ENCODE assay signal across 25 cellular contexts in genomic region chr6:105821027-105821426, GRCh38.
"Had no signal": no experiment of that assay in that cellular context is flagged by ENCODE, and none has a peak within 500 bp of the region (broad histone marks: within the 10 kb centered on the region; RNA-seq: fewer than 3 reads in every experiment).

No MANE protein-coding gene starts in this region.

- DNase-seq: cortex of kidney; effector memory CD8-positive, alpha-beta T cell; erythroblast; esophagus squamous epithelium; foreskin melanocyte; head of caudate nucleus; left ventricle myocardium superior; lower lobe of right lung; natural killer cell; occipital lobe; ovary; posterior cingulate gyrus; psoas muscle; right cardiac atrium; spleen; stimulated activated CD4-positive, alpha-beta T cell treated with anti-CD3 and anti-CD28 coated beads, Interleukin-4, amount 100 ng/mL, for 4 hours; stimulated activated naive CD4-positive, alpha-beta T cell; stimulated activated naive CD8-positive, alpha-beta T cell treated with anti-CD3 and anti-CD28 coated beads, Interleukin-15, amount 100 ng/mL, for 72 hours; transverse colon; upper lobe of right lung; uterus had no signal

- H3K36me3 ChIP-seq: esophagus squamous epithelium, lower lobe of right lung, ovary, spleen, suprapubic skin, transverse colon, upper lobe of right lung, uterus had no signal

- H3K27ac ChIP-seq: esophagus squamous epithelium, lower lobe of right lung, ovary, psoas muscle, spleen, suprapubic skin, transverse colon, upper lobe of right lung, uterus had no signal

- H3K4me3 Mint-ChIP-seq: effector memory CD8-positive, alpha-beta T cell; natural killer cell; stimulated activated naive CD8-positive, alpha-beta T cell treated with anti-CD3 and anti-CD28 coated beads, Interleukin-15, amount 100 ng/mL, for 72 hours had no signal

- ATAC-seq: effector memory CD8-positive, alpha-beta T cell; left ventricle myocardium superior; lower lobe of right lung; natural killer cell; psoas muscle; right cardiac atrium; stimulated activated naive CD8-positive, alpha-beta T cell treated with anti-CD3 and anti-CD28 coated beads, Interleukin-15, amount 100 ng/mL, for 72 hours; upper lobe of right lung had no signal

- H3K27ac Mint-ChIP-seq: effector memory CD8-positive, alpha-beta T cell; natural killer cell; stimulated activated naive CD8-positive, alpha-beta T cell treated with anti-CD3 and anti-CD28 coated beads, Interleukin-15, amount 100 ng/mL, for 72 hours had no signal

- H3K9me3 Mint-ChIP-seq: effector memory CD8-positive, alpha-beta T cell; natural killer cell had no signal

- H3K27me3 Mint-ChIP-seq: effector memory CD8-positive, alpha-beta T cell had no signal

- H3K4me1 ChIP-seq: esophagus squamous epithelium, lower lobe of right lung, psoas muscle, spleen, transverse colon, upper lobe of right lung, uterus had no signal

- H3K4me3 ChIP-seq: esophagus squamous epithelium, lower lobe of right lung, ovary, psoas muscle, skin epidermis, spleen, suprapubic skin, transverse colon, upper lobe of right lung, uterus had no signal

- H3K36me3 Mint-ChIP-seq: natural killer cell had no signal

- H3K9me3 ChIP-seq: esophagus squamous epithelium, lower lobe of right lung, ovary, psoas muscle, suprapubic skin, transverse colon, upper lobe of right lung, uterus had no signal

- H3K4me1 Mint-ChIP-seq: natural killer cell; stimulated activated naive CD8-positive, alpha-beta T cell treated with anti-CD3 and anti-CD28 coated beads, Interleukin-15, amount 100 ng/mL, for 72 hours had no signal

- FAIRE-seq: endometrium, keratinocyte had no signal

- H3K27me3 ChIP-seq: esophagus squamous epithelium, ovary, spleen, suprapubic skin, transverse colon, upper lobe of right lung, uterus had no signal
